Comparison of ENCODE assay signal across 8 cellular contexts in genomic region chr10:89327803-89328441, GRCh38. TPM values are rescaled to one million over a fixed set of nuclear protein-coding genes. Genes with fewer than 3 reads are reported as not detected.
A peak's percentile ranks its signal among the peaks of the same experiment; 100 is the strongest.
DNase-seq lines count a peak whose midpoint lies in the region; ATAC-seq, FAIRE-seq and TF ChIP-seq lines count a peak whose summit lies in the region.

IFIT3 (plus strand) TSS chr10:89327997; CDS start chr10:89328074, 77 bp downstream.

- H3K27me3 ChIP-seq in HUES64 (ENCODE audit: insufficient read depth, low read length) (no peaks in the 10 kb centered on the region), endothelial cell of umbilical vein (ENCODE audit: control insufficient read depth in 2 of 2, insufficient read depth in 2 of 2, low read length in 2 of 2) (no peaks in the 10 kb centered on the region), thoracic aorta (replicated peaks; ENCODE audit: insufficient read depth) (no peaks in the 10 kb centered on the region)

- H3K36me3 ChIP-seq in HUES64 (ENCODE audit: insufficient read depth, low read length) (no peaks in the 10 kb centered on the region), endothelial cell of umbilical vein (ENCODE audit: control insufficient read depth in 2 of 2, extremely low read depth in 1 of 2, insufficient read depth in 2 of 2, low read length in 2 of 2) (no peaks in the 10 kb centered on the region), thoracic aorta (no peaks in the 10 kb centered on the region)

- H3K9ac ChIP-seq in HUES64 (ENCODE audit: low read depth, low read length), result peak within 1 kb of the TSS; percentile 27; the same call in 1 of the 2 replicates
- peak within 1 kb of the TSS; percentile 78 for H3K9ac ChIP-seq in endothelial cell of umbilical vein (replicated peaks; ENCODE audit: extremely low read depth, insufficient read depth, low read length)

- H4K20me1 ChIP-seq in endothelial cell of umbilical vein (replicated peaks; ENCODE audit: control insufficient read depth, extremely low read depth, insufficient read depth, low read length), result no peaks in the 10 kb centered on the region

- peak within 1 kb of the TSS; percentile 84 for H2AFZ ChIP-seq in endothelial cell of umbilical vein (ENCODE audit: low read depth, low read length)

- H3K79me2 ChIP-seq in endothelial cell of umbilical vein (ENCODE audit: control insufficient read depth, insufficient read depth, low read length), result no peaks in the 10 kb centered on the region

- DNase-seq in SIG-M5 treated with dmso at 0.1 percent for 504 hours (lab: John Stamatoyannopoulos, UW; ENCODE audit: unreplicated experiment), result peak; percentile 44
- DNase-seq in SIG-M5 (lab: John Stamatoyannopoulos, UW), result no peak
- peak; percentile 29 for DNase-seq in T1000 (lab: John Stamatoyannopoulos, UW)
- DNase-seq in endothelial cell of umbilical vein (ENCODE audit: low read depth, low spot score), result peak; percentile 95
- no peak for DNase-seq in mesenteric fat pad (ENCODE audit: low spot score)
- DNase-seq in thoracic aorta (ENCODE audit: low spot score), result no peak
- DNase-seq in NCI-H82 treated with DMSO at 0.1 percent for 48 hours (lab: John Stamatoyannopoulos, UW; ENCODE audit: unreplicated experiment), result no peak

- peak; percentile 19 for TF ChIP-seq POLR2A in endothelial cell of umbilical vein (IDR thresholded peaks at IDR 0.05; ENCODE audit: low read depth, low read length)

- H3K4me1 ChIP-seq in HUES64 (ENCODE audit: insufficient read depth, low read length) (peaks cover 42% of the 10 kb centered on the region), endothelial cell of umbilical vein (ENCODE audit: control insufficient read depth, extremely low read depth, insufficient read depth, low read length) (peaks cover 21% of the 10 kb centered on the region), thoracic aorta (ENCODE audit: control insufficient read depth in 1 of 2, low read depth in 2 of 2) (peaks cover 10 to 53% of the 10 kb centered on the region in 2 donors)

- WGBS in HUES64, result 58% methylated on average over 7 of the region's 7 CpGs

- peak within 1 kb of the TSS; percentile 85 for H3K4me2 ChIP-seq in endothelial cell of umbilical vein (ENCODE audit: insufficient read depth, low read length)

- TSS peak; percentile 75 for BruUV-seq in endothelial cell of umbilical vein (replicated peaks; lab: Mats Ljungman, UMichigan)

- peak; percentile 81 for FAIRE-seq in endothelial cell of umbilical vein (lab: Jason Lieb, UNC)

- peak within 1 kb of the TSS; percentile 80 for H3K27ac ChIP-seq in HUES64 (ENCODE audit: low read depth, low read length)
- H3K27ac ChIP-seq in endothelial cell of umbilical vein (ENCODE audit: insufficient read depth, low read depth, low read length), result peak within 1 kb of the TSS; percentile 88
- H3K27ac ChIP-seq in thoracic aorta, result peak within 1 kb of the TSS; percentile 74 to 84

- H3K9me1 ChIP-seq in endothelial cell of umbilical vein (replicated peaks; ENCODE audit: control insufficient read depth, extremely low read depth, insufficient read depth, low read length), result no peaks in the 10 kb centered on the region

- intact Hi-C loops in endothelial cell of umbilical vein (cut with micrococcal nuclease), result loop anchor here (1.0 to 5.0 kb wide), 5 partner anchors 27 to 211 kb away; partner anchors contain the start of gene IFIT5

- ATAC-seq in thoracic aorta (ENCODE audit: insufficient number of reproducible peaks, low FRiP score, low read depth), result peak; percentile 56

- peak within 1 kb of the TSS; percentile 5; the same call in 1 of the 2 replicates for H3K4me3 ChIP-seq in HUES64 (ENCODE audit: low read length)
- H3K4me3 ChIP-seq in endothelial cell of umbilical vein (replicated peaks in 1 of 3; ENCODE audit: insufficient read depth in 1 of 3, low read depth in 1 of 3, low read length in 3 of 3), result peak within 1 kb of the TSS; percentile 24 to 80 (median 39)
- H3K4me3 ChIP-seq in thoracic aorta, result peak within 1 kb of the TSS; percentile 68

- H3K9me3 ChIP-seq in HUES64 (ENCODE audit: insufficient read depth, low read depth, low read length) (no peaks in the 10 kb centered on the region), endothelial cell of umbilical vein (replicated peaks; ENCODE audit: control insufficient read depth, insufficient read depth, low read length) (no peaks in the 10 kb centered on the region), thoracic aorta (no peaks in the 10 kb centered on the region)

- POLR2A ChIA-PET in endothelial cell of umbilical vein (lab: Charles Lee), result no interaction called here

- dilution Hi-C loops in endothelial cell of umbilical vein (cut with MboI; ENCODE audit: extremely low pct_ligation_motif_present, low sequenced_read_pairs), result no loop called here

- CTCF ChIA-PET in endothelial cell of umbilical vein (lab: Charles Lee), result interaction anchor here (0.6 to 1.7 kb wide), 7 partner anchors 18 to 298 kb away, joined by 3 to 7 read pairs (median 3); partner anchors contain the start of genes IFIT2 and LIPA

- TF ChIP-seq CTCF in endothelial cell of umbilical vein (IDR thresholded peaks at IDR 0.05; ENCODE audit: extremely low read depth in 1 of 2, insufficient read depth in 1 of 2, low read depth in 1 of 2, low read length in 2 of 2), result no peak
- no peak for TF ChIP-seq CTCF in thoracic aorta (IDR thresholded peaks at IDR 0.05)

TF ChIP-seq in endothelial cell of umbilical vein, 7 proteins besides CTCF, POLR2A, EP300 and RAD21:
- TF ChIP-seq GATA2 (IDR thresholded peaks at IDR 0.05; ENCODE audit: insufficient read depth, insufficient read length, low read depth, low read length) (no peak), POLR2AphosphoS5 (IDR thresholded peaks at IDR 0.05; ENCODE audit: insufficient read depth, low read depth, low read length) (peak; percentile 56), EZH2 (IDR thresholded peaks at IDR 0.05; ENCODE audit: borderline replicate concordance, low read depth, low read length, severe bottlenecking) (no peak), JUN (IDR thresholded peaks at IDR 0.05; ENCODE audit: borderline replicate concordance, insufficient read depth, insufficient read length, low read depth) (peak; percentile 36), FOS (IDR thresholded peaks at IDR 0.05; ENCODE audit: borderline replicate concordance, insufficient read depth, low read length) (peak; percentile 46), MYC (IDR thresholded peaks at IDR 0.05; ENCODE audit: low read depth, low read length) (peak; percentile 62), MAX (IDR thresholded peaks at IDR 0.05; ENCODE audit: insufficient read depth, insufficient read length) (no peak)

RNA-seq across cellular contexts. Expression of gene IFIT3, which starts in this region (rescaled TPM):
- 1.00 TPM for polyA plus RNA-seq in HUES64 (2013, experiment 1 of 2)
- polyA plus RNA-seq in HUES64 (2013, experiment 2 of 2), result 0.95 TPM
- total RNA-seq in endothelial cell of umbilical vein (2.6 and 3.1 TPM in 2 replicates), mesenteric fat pad (24.2 TPM), thoracic aorta (10 to 100 TPM in 1 of 2 donors, 1 to 10 TPM in 1; 9.6 to 22.7 TPM)
- polyA plus RNA-seq in endothelial cell of umbilical vein, result 0.91 and 1.2 TPM in 2 replicates
- 2.0 and 2.4 TPM in 2 replicates for polyA plus RNA-seq in endothelial cell of umbilical vein (2011; cell fraction: cytosol; rRNA removed)
- 0.68 and 1.1 TPM in 2 replicates for polyA plus RNA-seq in endothelial cell of umbilical vein (2011; cell fraction: nucleus; rRNA removed)
- 1.4 and 1.7 TPM in 2 replicates for polyA plus RNA-seq in endothelial cell of umbilical vein (2012)
- polyA minus RNA-seq in endothelial cell of umbilical vein, result 1.4 and 1.8 TPM in 2 replicates
- 3.0 TPM for polyA minus RNA-seq in endothelial cell of umbilical vein (2011; cell fraction: cytosol; rRNA and poly(A)+ RNA removed)
- 1.1 and 1.3 TPM in 2 replicates for polyA minus RNA-seq in endothelial cell of umbilical vein (2011; cell fraction: nucleus; rRNA and poly(A)+ RNA removed)

Comparison
In these comparisons a context has a peak if more than half of its experiments do, and no peak if none do; other contexts are left out.
1. DNase-seq: peak in SIG-M5 treated with dmso at 0.1 percent for 504 hours (single experiment), T1000 (single experiment) and endothelial cell of umbilical vein (single experiment); none in SIG-M5 (single experiment), mesenteric fat pad (single experiment), thoracic aorta (single experiment) and NCI-H82 treated with DMSO at 0.1 percent for 48 hours (single experiment).
2. H3K4me3 ChIP-seq: peak in every context shown above with its lines; median percentile 68 in thoracic aorta; 39 in endothelial cell of umbilical vein; 5 in HUES64.
3. Peak in every context shown above with its lines, with median percentiles within 50 percentile points of each other: H3K27ac ChIP-seq.